ENCODE assay signal across 17 cellular contexts in genomic region chr10:44372181-44372580, GRCh38. TPM values are rescaled to one million over a fixed set of nuclear protein-coding genes. Genes with fewer than 3 reads are reported as not detected.
DNase-seq lines count a peak whose midpoint lies in the region; ATAC-seq and TF ChIP-seq lines count a peak whose summit lies in the region.
"Had no signal": no experiment of that assay in that cellular context is flagged by ENCODE, and none has a peak within 500 bp of the region (broad histone marks: within the 10 kb centered on the region; RNA-seq: fewer than 3 reads in every experiment).

No MANE protein-coding gene starts in this region.

- peaks cover 3% of the 10 kb centered on the region for H3K4me1 ChIP-seq in ovary (ENCODE audit: insufficient read depth)
- H3K4me1 ChIP-seq: A549, Caco-2 had no signal

- TF ChIP-seq CTCF in WTC11 (IDR thresholded peaks at IDR 0.05) (no peak), ovary (IDR thresholded peaks at IDR 0.05) (no peak)

- H3K36me3 Mint-ChIP-seq in WTC11 = peaks cover 64% of the 10 kb centered on the region
- H3K36me3 Mint-ChIP-seq: IgD-negative memory B cell had no signal

- no peak overlapping the region for H3K27ac ChIP-seq in ovary
- H3K27ac ChIP-seq: 22Rv1, A549, C4-2B, GM23248 had no signal

- peak; percentile 7 for DNase-seq in left cardiac atrium
- DNase-seq in Right ventricle myocardium superior = no peak
- no peak for DNase-seq in WTC11 (ENCODE audit: low spot score)
- DNase-seq in posterior vena cava (ENCODE audit: low spot score) = peak; percentile 41
- no peak for DNase-seq in ovary
- no peak for DNase-seq in stimulated activated CD4-positive, alpha-beta T cell treated with anti-CD3 and anti-CD28 coated beads, Interleukin-2, amount 100 ng/mL, for 48 hours
- DNase-seq: AML-193; Caco-2; CD4-positive, alpha-beta T cell; GM23248; H7 had no signal

- peak overlapping the region; percentile 49 for H3K4me3 Mint-ChIP-seq in WTC11
- H3K4me3 Mint-ChIP-seq: CD4-positive, alpha-beta T cell; IgD-negative memory B cell had no signal

- H3K27me3 Mint-ChIP-seq in WTC11 (ENCODE audit: low read depth) = no peaks in the 10 kb centered on the region

- no peaks in the 10 kb centered on the region for H3K27me3 ChIP-seq in ovary

- CTCF ChIA-PET in WTC11 (lab: Charles Lee) = interaction anchor here (2.3 to 2.6 kb wide), 2 partner anchors 10 to 14 kb away, joined by 29 to 40 read pairs; no protein-coding TSS in a partner anchor

- TF ChIP-seq EP300 in ovary (IDR thresholded peaks at IDR 0.05) = no peak

- no peaks in the 10 kb centered on the region for H3K9me3 ChIP-seq in ovary
- H3K9me3 ChIP-seq: A549 had no signal

- WGBS in ovary, 3 donors = 94 to 99% (median 96%) methylated on average over 5 of the region's 5 CpGs

- H3K27ac Mint-ChIP-seq in WTC11 = peak overlapping the region; percentile 98
- H3K27ac Mint-ChIP-seq: CD4-positive, alpha-beta T cell; IgD-negative memory B cell had no signal

- H3K9me3 Mint-ChIP-seq in WTC11 = no peaks in the 10 kb centered on the region
- H3K9me3 Mint-ChIP-seq: CD4-positive, alpha-beta T cell; IgD-negative memory B cell had no signal

- ATAC-seq in left cardiac atrium = no peak
- no peak for ATAC-seq in Right ventricle myocardium superior (ENCODE audit: poor library complexity)
- ATAC-seq in WTC11 = no peak
- ATAC-seq in HG02571 (IDR thresholded peaks at IDR 0.05; ENCODE audit: unreplicated experiment) = no peak
- ATAC-seq: A549, HepG2 had no signal

- no peak for TF ChIP-seq POLR2A in ovary (IDR thresholded peaks at IDR 0.05)

- H3K4me3 ChIP-seq in ovary = no peak overlapping the region
- H3K4me3 ChIP-seq: A549, GM23248 had no signal

- POLR2A ChIA-PET in WTC11 (lab: Charles Lee) = no interaction called here

- intact Hi-C loops in left cardiac atrium (cut with DNase I) (no loop called here), Right ventricle myocardium superior (cut with DNase I) (no loop called here), posterior vena cava (cut with DNase I) (no loop called here), ovary (cut with DNase I) (no loop called here)

- no peaks in the 10 kb centered on the region for H3K36me3 ChIP-seq in ovary

- H3K4me1 Mint-ChIP-seq in WTC11 = peaks cover 74% of the 10 kb centered on the region
- H3K4me1 Mint-ChIP-seq: IgD-negative memory B cell had no signal

TF ChIP-seq in WTC11, 78 proteins besides CTCF, POLR2A, EP300 and RAD21:
- no peak for TF ChIP-seq ATF3 (CRISPR knock-in tag; conservative IDR thresholded peaks at IDR 0.05)
- TF ChIP-seq E2F1 (CRISPR knock-in tag; IDR thresholded peaks at IDR 0.05) = no peak
- no peak for TF ChIP-seq SMAD3 (CRISPR knock-in tag; IDR thresholded peaks at IDR 0.05; ENCODE audit: borderline replicate concordance)
- TF ChIP-seq ZNF425 (CRISPR knock-in tag; conservative IDR thresholded peaks at IDR 0.05) = no peak

RNA-seq across cellular contexts. Expression of gene CXCL12, which starts 12.7 kb away (rescaled TPM):
- 100 to 1,000 TPM; 213 to 248 TPM for total RNA-seq in left cardiac atrium
- total RNA-seq in Right ventricle myocardium superior = 117 TPM
- total RNA-seq in WTC11 (2021) = 52.4 to 64.3 TPM (median 59.6 TPM) in 3 replicates
- total RNA-seq in posterior vena cava = 100 to 1,000 TPM; 206 to 238 TPM
- total RNA-seq in ovary = 100 to 1,000 TPM in 4 of 7 donors, 10 to 100 TPM in 3; 14.2 to 160 (median 103) TPM
- 100 to 1,000 TPM; 143 to 341 TPM for polyA plus RNA-seq in ovary
- total RNA-seq: CD4-positive, alpha-beta T cell; HepG2 had no signal
- polyA plus RNA-seq: HepG2, IgD-negative memory B cell had no signal

Comparison
In these comparisons a context has a peak if more than half of its experiments do, and no peak if none do; other contexts are left out.
1. DNase-seq: peak in left cardiac atrium (single experiment) and posterior vena cava (single experiment); none in Right ventricle myocardium superior (single experiment), WTC11 (single experiment), ovary (0 of 5) and stimulated activated CD4-positive, alpha-beta T cell treated with anti-CD3 and anti-CD28 coated beads, Interleukin-2, amount 100 ng/mL, for 48 hours (0 of 2).